Comparison of ENCODE assay signal across 1 cellular context in genomic region chr2:208265807-208266640, GRCh38.
TF ChIP-seq lines count a peak whose summit lies in the region.

Gene PIKFYVE, plus strand, starts transcription at chr2:208266255. Its CDS starts 5,265 bp downstream, at chr2:208271520.

TF ChIP-seq in GM12878, 131 proteins besides CTCF, POLR2A, EP300 and RAD21 (continued from another document and continues in another):
- TF ChIP-seq HSF1 (IDR thresholded peaks at IDR 0.05; ENCODE audit: low read depth, low read length) = no peak
- TF ChIP-seq NFXL1 (IDR thresholded peaks at IDR 0.05; ENCODE audit: borderline replicate concordance) = no peak
- TF ChIP-seq EZH2 (IDR thresholded peaks at IDR 0.05; ENCODE audit: borderline replicate concordance, control insufficient read depth, low read depth, low read length) = no peak
- no peak for TF ChIP-seq ZBTB33 (IDR thresholded peaks at IDR 0.05)
- no peak for TF ChIP-seq REST (IDR thresholded peaks at IDR 0.05; ENCODE audit: low read depth, low read length)
- TF ChIP-seq, protein P1, sequence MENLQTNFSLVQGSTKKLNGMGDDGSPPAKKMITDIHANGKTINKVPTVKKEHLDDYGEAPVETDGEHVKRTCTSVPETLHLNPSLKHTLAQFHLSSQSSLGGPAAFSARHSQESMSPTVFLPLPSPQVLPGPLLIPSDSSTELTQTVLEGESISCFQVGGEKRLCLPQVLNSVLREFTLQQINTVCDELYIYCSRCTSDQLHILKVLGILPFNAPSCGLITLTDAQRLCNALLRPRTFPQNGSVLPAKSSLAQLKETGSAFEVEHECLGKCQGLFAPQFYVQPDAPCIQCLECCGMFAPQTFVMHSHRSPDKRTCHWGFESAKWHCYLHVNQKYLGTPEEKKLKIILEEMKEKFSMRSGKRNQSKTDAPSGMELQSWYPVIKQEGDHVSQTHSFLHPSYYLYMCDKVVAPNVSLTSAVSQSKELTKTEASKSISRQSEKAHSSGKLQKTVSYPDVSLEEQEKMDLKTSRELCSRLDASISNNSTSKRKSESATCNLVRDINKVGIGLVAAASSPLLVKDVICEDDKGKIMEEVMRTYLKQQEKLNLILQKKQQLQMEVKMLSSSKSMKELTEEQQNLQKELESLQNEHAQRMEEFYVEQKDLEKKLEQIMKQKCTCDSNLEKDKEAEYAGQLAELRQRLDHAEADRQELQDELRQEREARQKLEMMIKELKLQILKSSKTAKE (IDR thresholded peaks at IDR 0.05; ENCODE audit: low read depth, poor library complexity, severe bottlenecking) = peak; percentile 30
- TF ChIP-seq SPI1 (IDR thresholded peaks at IDR 0.05; ENCODE audit: borderline replicate concordance, insufficient read depth, low read depth, low read length) = peak; percentile 87
- TF ChIP-seq IRF4 (IDR thresholded peaks at IDR 0.05; ENCODE audit: low read depth, low read length) = 0 out of 2 replicates have a peak, but pooled peaks have one; percentile 9
- TF ChIP-seq NFIC (IDR thresholded peaks at IDR 0.05; ENCODE audit: low read depth, low read length) = no peak; the same call in none of the 2 replicates
- TF ChIP-seq PAX5 (IDR thresholded peaks at IDR 0.05; ENCODE audit: borderline replicate concordance, low read depth, low read length) = peak; percentile 89
- TF ChIP-seq KLF5 (IDR thresholded peaks at IDR 0.05; ENCODE audit: partially characterized antibody) = no peak
- no peak for TF ChIP-seq FOS (IDR thresholded peaks at IDR 0.05; ENCODE audit: borderline replicate concordance, extremely low read depth, insufficient read length)
- TF ChIP-seq, protein P2, sequence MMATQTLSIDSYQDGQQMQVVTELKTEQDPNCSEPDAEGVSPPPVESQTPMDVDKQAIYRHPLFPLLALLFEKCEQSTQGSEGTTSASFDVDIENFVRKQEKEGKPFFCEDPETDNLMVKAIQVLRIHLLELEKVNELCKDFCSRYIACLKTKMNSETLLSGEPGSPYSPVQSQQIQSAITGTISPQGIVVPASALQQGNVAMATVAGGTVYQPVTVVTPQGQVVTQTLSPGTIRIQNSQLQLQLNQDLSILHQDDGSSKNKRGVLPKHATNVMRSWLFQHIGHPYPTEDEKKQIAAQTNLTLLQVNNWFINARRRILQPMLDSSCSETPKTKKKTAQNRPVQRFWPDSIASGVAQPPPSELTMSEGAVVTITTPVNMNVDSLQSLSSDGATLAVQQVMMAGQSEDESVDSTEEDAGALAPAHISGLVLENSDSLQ (IDR thresholded peaks at IDR 0.05) = no peak
- TF ChIP-seq CEBPB (IDR thresholded peaks at IDR 0.05; ENCODE audit: borderline replicate concordance in 1 of 2, low read depth in 2 of 2, low read length in 2 of 2) = no peak
- no peak for TF ChIP-seq ESRRA (IDR thresholded peaks at IDR 0.05; ENCODE audit: low read length)
- TF ChIP-seq SREBF1 (IDR thresholded peaks at IDR 0.05; ENCODE audit: low read length) = no peak; the same call in 1 of the 2 replicates
- TF ChIP-seq ZSCAN29 (IDR thresholded peaks at IDR 0.05) = no peak
- TF ChIP-seq CHD4 (IDR thresholded peaks at IDR 0.05) = no peak
- TF ChIP-seq CHD1 (IDR thresholded peaks at IDR 0.05; ENCODE audit: low read depth, low read length) = 0 out of 2 replicates have a peak, but pooled peaks have one; percentile 57
- TF ChIP-seq BMI1 (IDR thresholded peaks at IDR 0.05; ENCODE audit: borderline replicate concordance) = no peak
- peak; percentile 76 for TF ChIP-seq FOXK2 (IDR thresholded peaks at IDR 0.05)
- no peak for TF ChIP-seq SIX5 (IDR thresholded peaks at IDR 0.05; ENCODE audit: low read depth, low read length, severe bottlenecking)
- TF ChIP-seq, protein P3, sequence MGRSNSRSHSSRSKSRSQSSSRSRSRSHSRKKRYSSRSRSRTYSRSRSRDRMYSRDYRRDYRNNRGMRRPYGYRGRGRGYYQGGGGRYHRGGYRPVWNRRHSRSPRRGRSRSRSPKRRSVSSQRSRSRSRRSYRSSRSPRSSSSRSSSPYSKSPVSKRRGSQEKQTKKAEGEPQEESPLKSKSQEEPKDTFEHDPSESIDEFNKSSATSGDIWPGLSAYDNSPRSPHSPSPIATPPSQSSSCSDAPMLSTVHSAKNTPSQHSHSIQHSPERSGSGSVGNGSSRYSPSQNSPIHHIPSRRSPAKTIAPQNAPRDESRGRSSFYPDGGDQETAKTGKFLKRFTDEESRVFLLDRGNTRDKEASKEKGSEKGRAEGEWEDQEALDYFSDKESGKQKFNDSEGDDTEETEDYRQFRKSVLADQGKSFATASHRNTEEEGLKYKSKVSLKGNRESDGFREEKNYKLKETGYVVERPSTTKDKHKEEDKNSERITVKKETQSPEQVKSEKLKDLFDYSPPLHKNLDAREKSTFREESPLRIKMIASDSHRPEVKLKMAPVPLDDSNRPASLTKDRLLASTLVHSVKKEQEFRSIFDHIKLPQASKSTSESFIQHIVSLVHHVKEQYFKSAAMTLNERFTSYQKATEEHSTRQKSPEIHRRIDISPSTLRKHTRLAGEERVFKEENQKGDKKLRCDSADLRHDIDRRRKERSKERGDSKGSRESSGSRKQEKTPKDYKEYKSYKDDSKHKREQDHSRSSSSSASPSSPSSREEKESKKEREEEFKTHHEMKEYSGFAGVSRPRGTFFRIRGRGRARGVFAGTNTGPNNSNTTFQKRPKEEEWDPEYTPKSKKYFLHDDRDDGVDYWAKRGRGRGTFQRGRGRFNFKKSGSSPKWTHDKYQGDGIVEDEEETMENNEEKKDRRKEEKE (IDR thresholded peaks at IDR 0.05) = no peak
- TF ChIP-seq, protein P4, sequence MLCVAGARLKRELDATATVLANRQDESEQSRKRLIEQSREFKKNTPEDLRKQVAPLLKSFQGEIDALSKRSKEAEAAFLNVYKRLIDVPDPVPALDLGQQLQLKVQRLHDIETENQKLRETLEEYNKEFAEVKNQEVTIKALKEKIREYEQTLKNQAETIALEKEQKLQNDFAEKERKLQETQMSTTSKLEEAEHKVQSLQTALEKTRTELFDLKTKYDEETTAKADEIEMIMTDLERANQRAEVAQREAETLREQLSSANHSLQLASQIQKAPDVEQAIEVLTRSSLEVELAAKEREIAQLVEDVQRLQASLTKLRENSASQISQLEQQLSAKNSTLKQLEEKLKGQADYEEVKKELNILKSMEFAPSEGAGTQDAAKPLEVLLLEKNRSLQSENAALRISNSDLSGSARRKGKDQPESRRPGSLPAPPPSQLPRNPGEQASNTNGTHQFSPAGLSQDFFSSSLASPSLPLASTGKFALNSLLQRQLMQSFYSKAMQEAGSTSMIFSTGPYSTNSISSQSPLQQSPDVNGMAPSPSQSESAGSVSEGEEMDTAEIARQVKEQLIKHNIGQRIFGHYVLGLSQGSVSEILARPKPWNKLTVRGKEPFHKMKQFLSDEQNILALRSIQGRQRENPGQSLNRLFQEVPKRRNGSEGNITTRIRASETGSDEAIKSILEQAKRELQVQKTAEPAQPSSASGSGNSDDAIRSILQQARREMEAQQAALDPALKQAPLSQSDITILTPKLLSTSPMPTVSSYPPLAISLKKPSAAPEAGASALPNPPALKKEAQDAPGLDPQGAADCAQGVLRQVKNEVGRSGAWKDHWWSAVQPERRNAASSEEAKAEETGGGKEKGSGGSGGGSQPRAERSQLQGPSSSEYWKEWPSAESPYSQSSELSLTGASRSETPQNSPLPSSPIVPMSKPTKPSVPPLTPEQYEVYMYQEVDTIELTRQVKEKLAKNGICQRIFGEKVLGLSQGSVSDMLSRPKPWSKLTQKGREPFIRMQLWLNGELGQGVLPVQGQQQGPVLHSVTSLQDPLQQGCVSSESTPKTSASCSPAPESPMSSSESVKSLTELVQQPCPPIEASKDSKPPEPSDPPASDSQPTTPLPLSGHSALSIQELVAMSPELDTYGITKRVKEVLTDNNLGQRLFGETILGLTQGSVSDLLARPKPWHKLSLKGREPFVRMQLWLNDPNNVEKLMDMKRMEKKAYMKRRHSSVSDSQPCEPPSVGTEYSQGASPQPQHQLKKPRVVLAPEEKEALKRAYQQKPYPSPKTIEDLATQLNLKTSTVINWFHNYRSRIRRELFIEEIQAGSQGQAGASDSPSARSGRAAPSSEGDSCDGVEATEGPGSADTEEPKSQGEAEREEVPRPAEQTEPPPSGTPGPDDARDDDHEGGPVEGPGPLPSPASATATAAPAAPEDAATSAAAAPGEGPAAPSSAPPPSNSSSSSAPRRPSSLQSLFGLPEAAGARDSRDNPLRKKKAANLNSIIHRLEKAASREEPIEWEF (IDR thresholded peaks at IDR 0.05; ENCODE audit: insufficient replicate concordance, low read depth, low read length) = peak; percentile 87
- TF ChIP-seq SMARCA5 (IDR thresholded peaks at IDR 0.05) = 0 out of 2 replicates have a peak, but pooled peaks have one; percentile 34
- peak; percentile 50; the same call in 1 of the 2 replicates for TF ChIP-seq ATF7 (IDR thresholded peaks at IDR 0.05; ENCODE audit: low read depth)
- TF ChIP-seq TARDBP (IDR thresholded peaks at IDR 0.05; ENCODE audit: borderline replicate concordance) = no peak
- TF ChIP-seq EGR1 (IDR thresholded peaks at IDR 0.05; ENCODE audit: borderline replicate concordance in 1 of 2, low read depth in 2 of 2, low read length in 2 of 2) = no peak; a peak in 1 of 3 replicates
- peak; percentile 87 for TF ChIP-seq RAD51 (IDR thresholded peaks at IDR 0.05)
- TF ChIP-seq GABPA (IDR thresholded peaks at IDR 0.05; ENCODE audit: low read depth) = peak; percentile 73; the same call in 1 of the 2 replicates
- TF ChIP-seq JUNB (IDR thresholded peaks at IDR 0.05) = no peak
- peak; percentile 67; the same call in 1 of the 2 replicates for TF ChIP-seq NBN (IDR thresholded peaks at IDR 0.05)
- TF ChIP-seq EED (IDR thresholded peaks at IDR 0.05; ENCODE audit: low read depth) = peak; percentile 88
- TF ChIP-seq YBX1 (IDR thresholded peaks at IDR 0.05) = no peak
- TF ChIP-seq ZNF384 (IDR thresholded peaks at IDR 0.05; ENCODE audit: borderline replicate concordance, low read depth, low read length) = no peak
- TF ChIP-seq CREB1 (IDR thresholded peaks at IDR 0.05; ENCODE audit: low read depth) = peak; percentile 92
- no peak for TF ChIP-seq ZNF274 (IDR thresholded peaks at IDR 0.05; ENCODE audit: insufficient read depth, insufficient read length)
- TF ChIP-seq SIN3A (IDR thresholded peaks at IDR 0.05; ENCODE audit: low read depth, low read length) = peak; percentile 77
- TF ChIP-seq SREBF2 (IDR thresholded peaks at IDR 0.05; ENCODE audit: low read length) = no peak
- peak; percentile 84 for TF ChIP-seq E4F1 (IDR thresholded peaks at IDR 0.05; ENCODE audit: borderline replicate concordance, partially characterized antibody)
